Comparison of ENCODE assay signal across 1 cellular context in the genomic region with DNA sequence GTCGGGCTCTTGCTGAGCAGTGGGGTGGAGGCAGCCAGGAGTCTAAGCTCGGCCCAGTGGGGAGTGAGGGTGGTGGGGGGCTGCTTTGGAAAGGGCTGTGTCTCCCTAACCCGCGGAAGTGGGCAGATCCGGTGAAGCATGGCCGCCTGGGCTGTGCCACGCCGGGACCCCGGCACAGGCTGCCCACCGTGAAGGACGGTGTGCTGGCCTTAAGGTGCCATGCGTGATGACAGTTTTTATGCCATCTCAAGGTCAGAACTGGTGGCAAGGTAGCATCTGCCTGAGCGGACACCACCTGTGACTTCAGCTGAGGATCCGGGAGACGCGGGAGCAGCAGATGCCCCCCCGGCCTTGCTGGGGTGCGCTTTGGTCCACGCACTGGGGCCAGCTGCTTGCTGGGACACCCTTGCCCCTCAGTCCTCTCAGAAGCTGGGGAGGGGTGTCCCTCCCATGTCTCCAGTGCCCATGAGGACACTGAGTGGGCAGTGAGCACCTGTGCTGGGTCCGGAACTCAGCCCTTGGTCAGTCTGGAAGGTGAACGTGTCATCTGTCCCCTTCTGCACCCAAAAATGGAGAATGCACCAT.
TF ChIP-seq lines count a peak whose summit lies in the region.

No MANE protein-coding gene starts in this region.

TF ChIP-seq in IMR-90, 13 proteins besides CTCF, POLR2A, EP300 and RAD21 (continued from another document):
- TF ChIP-seq, protein P1, sequence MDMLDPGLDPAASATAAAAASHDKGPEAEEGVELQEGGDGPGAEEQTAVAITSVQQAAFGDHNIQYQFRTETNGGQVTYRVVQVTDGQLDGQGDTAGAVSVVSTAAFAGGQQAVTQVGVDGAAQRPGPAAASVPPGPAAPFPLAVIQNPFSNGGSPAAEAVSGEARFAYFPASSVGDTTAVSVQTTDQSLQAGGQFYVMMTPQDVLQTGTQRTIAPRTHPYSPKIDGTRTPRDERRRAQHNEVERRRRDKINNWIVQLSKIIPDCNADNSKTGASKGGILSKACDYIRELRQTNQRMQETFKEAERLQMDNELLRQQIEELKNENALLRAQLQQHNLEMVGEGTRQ (IDR thresholded peaks at IDR 0.05; ENCODE audit: low read depth, low read length), result no peak
- TF ChIP-seq RFX5 (IDR thresholded peaks at IDR 0.05; ENCODE audit: low read depth, low read length) (no peak), FOS (IDR thresholded peaks at IDR 0.05; ENCODE audit: low read depth, low read length) (no peak), RCOR1 (IDR thresholded peaks at IDR 0.05; ENCODE audit: insufficient replicate concordance, low read length) (no peak), CHD1 (IDR thresholded peaks at IDR 0.05; ENCODE audit: low read depth, low read length) (no peak), BHLHE40 (IDR thresholded peaks at IDR 0.05; ENCODE audit: low read depth, low read length) (no peak), MAZ (IDR thresholded peaks at IDR 0.05; ENCODE audit: borderline replicate concordance, low read depth, low read length) (no peak), MXI1 (IDR thresholded peaks at IDR 0.05; ENCODE audit: borderline replicate concordance, low read depth, low read length) (no peak), CEBPB (IDR thresholded peaks at IDR 0.05; ENCODE audit: low read depth, low read length) (no peak), NFE2L2 (IDR thresholded peaks at IDR 0.05; ENCODE audit: low read depth, low read length) (no peak)
- TF ChIP-seq, protein P2, sequence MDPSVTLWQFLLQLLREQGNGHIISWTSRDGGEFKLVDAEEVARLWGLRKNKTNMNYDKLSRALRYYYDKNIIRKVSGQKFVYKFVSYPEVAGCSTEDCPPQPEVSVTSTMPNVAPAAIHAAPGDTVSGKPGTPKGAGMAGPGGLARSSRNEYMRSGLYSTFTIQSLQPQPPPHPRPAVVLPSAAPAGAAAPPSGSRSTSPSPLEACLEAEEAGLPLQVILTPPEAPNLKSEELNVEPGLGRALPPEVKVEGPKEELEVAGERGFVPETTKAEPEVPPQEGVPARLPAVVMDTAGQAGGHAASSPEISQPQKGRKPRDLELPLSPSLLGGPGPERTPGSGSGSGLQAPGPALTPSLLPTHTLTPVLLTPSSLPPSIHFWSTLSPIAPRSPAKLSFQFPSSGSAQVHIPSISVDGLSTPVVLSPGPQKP (IDR thresholded peaks at IDR 0.05; ENCODE audit: borderline replicate concordance, low read depth, low read length), result no peak
